1 cellular context compared by ENCODE assay signal in the genomic region with DNA sequence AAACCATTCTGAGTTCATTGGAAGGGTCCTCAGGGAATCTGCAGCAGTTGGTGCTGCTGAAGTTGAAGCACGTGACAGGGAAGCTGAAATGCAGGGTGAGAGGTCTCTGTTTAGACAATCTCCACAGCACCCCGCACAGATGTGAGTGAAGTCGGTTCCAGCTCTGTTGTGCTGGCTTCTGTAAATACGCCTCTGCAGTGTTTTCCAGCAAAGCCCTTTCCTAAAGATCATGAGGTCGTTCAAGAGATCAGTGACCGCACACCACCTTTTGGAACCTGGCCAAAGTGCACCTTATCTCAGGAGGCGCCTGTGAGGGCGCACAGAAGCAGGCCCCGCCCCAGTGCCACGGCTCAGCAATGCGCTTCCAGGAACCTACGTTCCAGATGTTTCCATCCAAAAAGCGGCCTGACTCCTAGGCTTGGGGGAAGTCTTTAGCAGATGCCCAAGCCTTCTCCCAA.
TF ChIP-seq lines count a peak whose summit lies in the region.

No MANE protein-coding gene starts in this region.

TF ChIP-seq in K562, 482 proteins besides CTCF, POLR2A, EP300 and RAD21 (continued from another document and continues in another):
- TF ChIP-seq PRDM10 (IDR thresholded peaks at IDR 0.05; ENCODE audit: partially characterized antibody) (no peak), CREB3L1 (IDR thresholded peaks at IDR 0.05; ENCODE audit: borderline replicate concordance, low read depth) (peak; percentile 52; the same call in 1 of the 2 replicates), RHOXF2B (CRISPR knock-in tag; conservative IDR thresholded peaks at IDR 0.05) (no peak), ZNF408 (CRISPR knock-in tag; IDR thresholded peaks at IDR 0.05; ENCODE audit: low read depth) (no peak), UBTF (IDR thresholded peaks at IDR 0.05; ENCODE audit: borderline replicate concordance in 1 of 2, low read depth in 2 of 2, low read length in 2 of 2) (peak in 1 of 2 experiments; percentile 54; a peak in 1 of 4 replicates), CBFA2T3 (IDR thresholded peaks at IDR 0.05) (peak; percentile 85), MCM3 (IDR thresholded peaks at IDR 0.05) (no peak), ETV1 (tag; conservative IDR thresholded peaks at IDR 0.05; ENCODE audit: low read depth) (no peak), ZNF431 (CRISPR knock-in tag; IDR thresholded peaks at IDR 0.05) (no peak), ZFX (CRISPR knock-in tag; IDR thresholded peaks at IDR 0.05) (0 out of 2 replicates have a peak, but pooled peaks have one; percentile 34), TBL1XR1 (IDR thresholded peaks at IDR 0.05; ENCODE audit: low read length in 2 of 2) (peak in 1 of 2 experiments; percentile 38; a peak in 1 of 4 replicates), TFAP4 (CRISPR knock-in tag; IDR thresholded peaks at IDR 0.05; ENCODE audit: borderline replicate concordance) (peak; percentile 55; the same call in 1 of the 2 replicates), NCOA6 (IDR thresholded peaks at IDR 0.05) (no peak), ZNF41 (CRISPR knock-in tag; conservative IDR thresholded peaks at IDR 0.05) (no peak), ATF7 (IDR thresholded peaks at IDR 0.05) (peak; percentile 52), FUS (optimal IDR thresholded peaks at IDR 0.05; ENCODE audit: low read depth, low read length) (no peak), FOXA3 (CRISPR knock-in tag; conservative IDR thresholded peaks at IDR 0.05 in 1 of 2, IDR thresholded peaks at IDR 0.05 in 1 of 2) (peak; percentile 24 to 51; a peak in 1 of 4 replicates), NUFIP1 (IDR thresholded peaks at IDR 0.05; ENCODE audit: partially characterized antibody) (no peak), CREB1 (IDR thresholded peaks at IDR 0.05) (peak; percentile 38; the same call in 1 of the 2 replicates), CREB1 (CRISPR knock-in tag; IDR thresholded peaks at IDR 0.05) (0 out of 2 replicates have a peak, but pooled peaks have one; percentile 13), CTBP1 (IDR thresholded peaks at IDR 0.05; ENCODE audit: borderline replicate concordance) (peak; percentile 91), KDM1A (IDR thresholded peaks at IDR 0.05) (peak in 1 of 2 experiments; percentile 48; a peak in 1 of 4 replicates), NRF1 (conservative IDR thresholded peaks at IDR 0.05 in 1 of 2, IDR thresholded peaks at IDR 0.05 in 1 of 2) (peak; percentile 50 to 53; a peak in 2 of 4 replicates), CXXC5 (CRISPR knock-in tag; IDR thresholded peaks at IDR 0.05) (peak; percentile 90), CREM (IDR thresholded peaks at IDR 0.05; ENCODE audit: low read depth) (peak; percentile 40), EP400 (IDR thresholded peaks at IDR 0.05) (peak; percentile 34), RCOR1 (IDR thresholded peaks at IDR 0.05; ENCODE audit: borderline replicate concordance in 1 of 2, low read depth in 2 of 2, low read length in 2 of 2) (peak in 1 of 2 experiments; percentile 74; a peak in 1 of 4 replicates), SMAD1 (IDR thresholded peaks at IDR 0.05; ENCODE audit: low read depth, low read length, partially characterized antibody) (peak; percentile 66), RBBP5 (IDR thresholded peaks at IDR 0.05; ENCODE audit: borderline replicate concordance, insufficient read depth, low read length, poor library complexity, severe bottlenecking) (no peak), CHAMP1 (IDR thresholded peaks at IDR 0.05) (no peak), TRIM25 (IDR thresholded peaks at IDR 0.05; ENCODE audit: borderline replicate concordance) (no peak), MCM7 (IDR thresholded peaks at IDR 0.05) (no peak), ZNF655 (CRISPR knock-in tag; IDR thresholded peaks at IDR 0.05) (no peak), GABPA (tag; conservative IDR thresholded peaks at IDR 0.05; ENCODE audit: low read depth) (no peak), ZNF586 (CRISPR knock-in tag; conservative IDR thresholded peaks at IDR 0.05) (no peak), MCM2 (IDR thresholded peaks at IDR 0.05; ENCODE audit: low read depth) (no peak), ZNF23 (CRISPR knock-in tag; IDR thresholded peaks at IDR 0.05) (no peak), YY1 (IDR thresholded peaks at IDR 0.05; ENCODE audit: borderline replicate concordance in 1 of 3, control insufficient read depth in 1 of 3, extremely low read depth in 1 of 3, insufficient read depth in 3 of 3, insufficient read length in 1 of 3, insufficient replicate concordance in 2 of 3, low read depth in 1 of 3, low read length in 2 of 3) (peak in 1 of 3 experiments; percentile 36), TSC22D4 (tag; IDR thresholded peaks at IDR 0.05) (no peak), BRCA1 (IDR thresholded peaks at IDR 0.05) (no peak), BRCA1 (CRISPR knock-in tag; IDR thresholded peaks at IDR 0.05) (no peak), MYC (IDR thresholded peaks at IDR 0.05; ENCODE audit: low read depth, low read length) (peak; percentile 78), MYC (CRISPR knock-in tag; IDR thresholded peaks at IDR 0.05; ENCODE audit: borderline replicate concordance, low read depth) (no peak), MYNN (IDR thresholded peaks at IDR 0.05) (peak; percentile 70; the same call in 1 of the 2 replicates), MYNN (CRISPR knock-in tag; IDR thresholded peaks at IDR 0.05) (no peak), ZNF133 (CRISPR knock-in tag; IDR thresholded peaks at IDR 0.05) (no peak), XRCC4 (IDR thresholded peaks at IDR 0.05; ENCODE audit: extremely low read depth, insufficient read depth, insufficient read length) (no peak), NFIC (IDR thresholded peaks at IDR 0.05) (peak; percentile 98)
- TF ChIP-seq, protein P1, sequence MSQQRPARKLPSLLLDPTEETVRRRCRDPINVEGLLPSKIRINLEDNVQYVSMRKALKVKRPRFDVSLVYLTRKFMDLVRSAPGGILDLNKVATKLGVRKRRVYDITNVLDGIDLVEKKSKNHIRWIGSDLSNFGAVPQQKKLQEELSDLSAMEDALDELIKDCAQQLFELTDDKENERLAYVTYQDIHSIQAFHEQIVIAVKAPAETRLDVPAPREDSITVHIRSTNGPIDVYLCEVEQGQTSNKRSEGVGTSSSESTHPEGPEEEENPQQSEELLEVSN (IDR thresholded peaks at IDR 0.05; ENCODE audit: borderline replicate concordance in 1 of 2, extremely low read depth in 1 of 2, insufficient read depth in 1 of 2, insufficient read length in 1 of 2, low read depth in 1 of 2, low read length in 1 of 2, poor library complexity in 1 of 2, severe bottlenecking in 1 of 2), result no peak
- TF ChIP-seq, protein P2, sequence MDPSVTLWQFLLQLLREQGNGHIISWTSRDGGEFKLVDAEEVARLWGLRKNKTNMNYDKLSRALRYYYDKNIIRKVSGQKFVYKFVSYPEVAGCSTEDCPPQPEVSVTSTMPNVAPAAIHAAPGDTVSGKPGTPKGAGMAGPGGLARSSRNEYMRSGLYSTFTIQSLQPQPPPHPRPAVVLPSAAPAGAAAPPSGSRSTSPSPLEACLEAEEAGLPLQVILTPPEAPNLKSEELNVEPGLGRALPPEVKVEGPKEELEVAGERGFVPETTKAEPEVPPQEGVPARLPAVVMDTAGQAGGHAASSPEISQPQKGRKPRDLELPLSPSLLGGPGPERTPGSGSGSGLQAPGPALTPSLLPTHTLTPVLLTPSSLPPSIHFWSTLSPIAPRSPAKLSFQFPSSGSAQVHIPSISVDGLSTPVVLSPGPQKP (CRISPR knock-in tag; IDR thresholded peaks at IDR 0.05), result no peak
